ENCODE assay signal across 8 cellular contexts in the genomic region with DNA sequence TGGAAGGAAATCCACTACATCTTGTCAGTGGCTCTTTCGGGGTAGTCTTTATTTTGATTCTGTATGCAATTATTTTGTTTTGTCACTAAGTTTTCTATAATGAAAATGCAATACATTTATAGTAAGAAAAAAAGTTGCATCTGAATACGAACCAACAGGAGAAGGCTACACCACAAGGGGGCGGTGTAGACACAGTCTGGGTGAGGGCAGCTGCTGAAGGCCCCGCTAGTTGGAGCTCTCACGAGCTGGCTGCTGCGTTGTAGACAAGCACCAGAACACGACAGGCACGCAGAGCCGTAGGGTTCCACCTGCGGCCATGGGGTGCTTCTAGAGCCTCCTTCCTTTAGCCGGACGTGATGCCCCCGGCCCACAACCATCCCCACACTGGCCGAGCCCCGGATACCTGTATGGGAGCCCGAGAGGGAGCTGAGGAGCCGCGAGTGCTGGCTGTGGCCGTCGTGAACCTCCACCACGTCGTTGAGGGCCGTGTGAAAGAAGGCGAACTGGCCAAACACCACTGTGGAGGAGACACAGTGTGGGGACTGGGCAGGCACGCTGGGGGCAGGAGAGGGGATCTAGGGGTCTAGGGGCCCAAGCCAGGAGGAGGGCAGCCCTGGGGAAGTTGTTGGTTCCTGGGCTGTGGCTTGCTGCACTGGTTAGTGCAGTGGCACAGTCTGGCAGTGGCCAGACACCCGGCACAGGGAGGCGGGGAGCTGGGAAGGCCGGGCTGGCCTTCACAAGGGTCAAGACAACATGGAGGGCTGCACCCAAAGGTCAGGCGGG.
DNase-seq lines count a peak whose midpoint lies in the region; ATAC-seq and TF ChIP-seq lines count a peak whose summit lies in the region.

No MANE protein-coding gene starts in this region.

- H3K4me3 Mint-ChIP-seq in brain, result no peak overlapping the region

- DNase-seq in COR-L47 (lab: John Stamatoyannopoulos, UW) (peak; percentile 89), HCEC 1CT (peak; percentile 69), NCI-H2107 treated with DMSO at 0.1 percent for 48 hours (lab: John Stamatoyannopoulos, UW; ENCODE audit: unreplicated experiment) (peak; percentile 78), UCSD-AML1 (lab: John Stamatoyannopoulos, UW; ENCODE audit: unreplicated experiment) (peak; percentile 80), iPS DF 6.9 (ENCODE audit: low read depth, low spot score) (peak; percentile 88), spleen (peak; percentile 92)

- H3K36me3 ChIP-seq in iPS DF 6.9 (ENCODE audit: control insufficient read depth, insufficient read depth, low read length) (no peaks in the 10 kb centered on the region), spleen (no peaks in the 10 kb centered on the region)

- H3K4me3 ChIP-seq in iPS DF 6.9 (ENCODE audit: low read length) (no peak overlapping the region), spleen (no peak overlapping the region)

- WGBS in iPS DF 6.9 (ENCODE audit: insufficient coverage, insufficient read length), result no CpG with 5 or more reads among the region's 29 CpGs
- 30 to 37% (median 34%) methylated on average over 24 to 29 of the region's 29 CpGs for WGBS in spleen, 5 donors

- peaks cover 3% of the 10 kb centered on the region for H3K4me1 Mint-ChIP-seq in brain

- H3K9me3 Mint-ChIP-seq in brain, result peaks cover 0 to 4% (median 0%) of the 10 kb centered on the region in 5 experiments

- peaks cover 6% of the 10 kb centered on the region for H3K27me3 Mint-ChIP-seq in brain

- TF ChIP-seq CTCF in brain (conservative IDR thresholded peaks at IDR 0.05), result peak; percentile 99
- TF ChIP-seq CTCF in spleen (IDR thresholded peaks at IDR 0.05 in 8 of 11, conservative IDR thresholded peaks at IDR 0.05 in 3 of 11), result peak in 10 of 11 experiments; percentile 26 to 92 (median 83)

- H3K27ac ChIP-seq in iPS DF 6.9 (ENCODE audit: low read length) (no peak overlapping the region), spleen (no peak overlapping the region)

- no peak for ATAC-seq in HG03196 (IDR thresholded peaks at IDR 0.05; ENCODE audit: unreplicated experiment)

- H3K4me1 ChIP-seq in iPS DF 6.9 (ENCODE audit: control insufficient read depth, insufficient read depth, low read length), result peaks cover 4% of the 10 kb centered on the region; the same call in 1 of the 2 replicates
- H3K4me1 ChIP-seq in spleen, result peaks cover 0 to 6% (median 5%) of the 10 kb centered on the region in 6 donors

- intact Hi-C loops in spleen (cut with DNase I; ENCODE audit: low total_unique reads), result loop anchor here (10.0 kb wide), 3 partner anchors 532 to 1112 kb away; partner anchors contain the start of gene CSMD2

- peaks cover 4% of the 10 kb centered on the region for H3K36me3 Mint-ChIP-seq in brain

- H3K27ac Mint-ChIP-seq in brain, result peak overlapping the region in 1 of 5 experiments; percentile 39

- no peak for TF ChIP-seq POLR2A in spleen (IDR thresholded peaks at IDR 0.05)

- no peaks in the 10 kb centered on the region for H3K27me3 ChIP-seq in iPS DF 6.9 (ENCODE audit: control insufficient read depth, insufficient read depth, low read length)
- H3K27me3 ChIP-seq in spleen (replicated peaks in 1 of 7), result peaks cover 0 to 55% (median 0%) of the 10 kb centered on the region in 7 donors

- H3K9me3 ChIP-seq in iPS DF 6.9 (ENCODE audit: control insufficient read depth, insufficient read depth, low read length) (no peaks in the 10 kb centered on the region), spleen (no peaks in the 10 kb centered on the region)
